20 cellular contexts compared by ENCODE assay signal in genomic region chr1:12078575-12078937, GRCh38. TPM values are rescaled to one million over a fixed set of nuclear protein-coding genes. Genes with fewer than 3 reads are reported as not detected.
DNase-seq lines count a peak whose midpoint lies in the region; ATAC-seq, FAIRE-seq and TF ChIP-seq lines count a peak whose summit lies in the region.
"Had no signal": no experiment of that assay in that cellular context is flagged by ENCODE, and none has a peak within 500 bp of the region (broad histone marks: within the 10 kb centered on the region; RNA-seq: fewer than 3 reads in every experiment).

No MANE protein-coding gene starts in this region.

- H3K4me3 ChIP-seq in CD4-positive, alpha-beta memory T cell (ENCODE audit: low read length in 2 of 2): peak overlapping the region in 1 of 2 donors; percentile 34
- H3K4me3 ChIP-seq in K562 (no peak overlapping the region), transverse colon (no peak overlapping the region)
- H3K4me3 ChIP-seq: GM23248, neural progenitor cell had no signal

- H3K9me3 ChIP-seq in CD4-positive, alpha-beta memory T cell (ENCODE audit: control insufficient read depth in 1 of 2, low read length in 2 of 2): no peaks in the 10 kb centered on the region
- H3K9me3 ChIP-seq in K562 (replicated peaks; ENCODE audit: control insufficient read depth, insufficient read depth, low read depth, low read length) (no peaks in the 10 kb centered on the region), transverse colon (no peaks in the 10 kb centered on the region)

- H3K36me3 Mint-ChIP-seq in CD4-positive, alpha-beta memory T cell: peaks cover 0 to 5% of the 10 kb centered on the region in 2 donors
- H3K36me3 Mint-ChIP-seq: neural progenitor cell had no signal

- H3K4me1 Mint-ChIP-seq in CD4-positive, alpha-beta memory T cell: peaks cover 18 to 35% (median 23%) of the 10 kb centered on the region in 4 donors

- H2AFZ ChIP-seq in K562 (ENCODE audit: low read depth, low read length): no peak overlapping the region

- in situ Hi-C loops in K562 (cut with MboI) (no loop called here), transverse colon (cut with MboI; ENCODE audit: low pct_ligation_motif_present in 1 of 4, low pct_unique_long_range_greater_than_20kb in 1 of 4, low sequenced_read_pairs in 3 of 4) (no loop called here)

- H3K9me1 ChIP-seq in K562 (ENCODE audit: control insufficient read depth, insufficient read depth, low read length): no peaks in the 10 kb centered on the region

- CTCF ChIA-PET in CD4-positive, alpha-beta memory T cell (lab: Charles Lee; ENCODE audit: partially characterized antibody): interaction anchor here (0.8 to 2.2 kb wide), 10 partner anchors 10 to 140 kb away, joined by 3 to 11 read pairs (median 4); partner anchors contain the start of gene MIIP
- CTCF ChIA-PET in K562 (lab: Yijun Ruan, JAX; ENCODE audit: low intra/inter-chr PET ratio): no interaction called here

- no peak overlapping the region for H3K27ac Mint-ChIP-seq in CD4-positive, alpha-beta memory T cell
- H3K27ac Mint-ChIP-seq: neural progenitor cell; stimulated activated naive CD8-positive, alpha-beta T cell treated with anti-CD3 and anti-CD28 coated beads, Interleukin-15, Interleukin-2, amounts not matched to agents 100 ng/mL and 50 ng/mL, for 24 hours had no signal

- ATAC-seq in GM21381 (IDR thresholded peaks at IDR 0.05; ENCODE audit: unreplicated experiment) (peak; percentile 18), HG03565 (IDR thresholded peaks at IDR 0.05; ENCODE audit: unreplicated experiment) (peak; percentile 26), K562 (no peak), GM19324 (IDR thresholded peaks at IDR 0.05; ENCODE audit: low FRiP score, unreplicated experiment) (no peak), GM18873 (IDR thresholded peaks at IDR 0.05; ENCODE audit: low FRiP score, unreplicated experiment) (no peak), GM18517 (IDR thresholded peaks at IDR 0.05; ENCODE audit: unreplicated experiment) (no peak)

- H3K4me3 Mint-ChIP-seq in CD4-positive, alpha-beta memory T cell: peak overlapping the region in 7 of 8 donors; percentile 31 to 71 (median 64)
- H3K4me3 Mint-ChIP-seq: mesothelial cell of epicardium; neural progenitor cell; stimulated activated naive CD8-positive, alpha-beta T cell treated with anti-CD3 and anti-CD28 coated beads, Interleukin-15, Interleukin-2, amounts not matched to agents 100 ng/mL and 50 ng/mL, for 24 hours had no signal

- no peak overlapping the region for H3K4me2 ChIP-seq in K562 (ENCODE audit: insufficient read depth, low read length)

- no peak for TF ChIP-seq CTCF in K562 (IDR thresholded peaks at IDR 0.05 in 2 of 3, conservative IDR thresholded peaks at IDR 0.05 in 1 of 3; ENCODE audit: insufficient read depth in 2 of 3, low read depth in 1 of 3, low read length in 3 of 3)
- TF ChIP-seq CTCF in transverse colon (IDR thresholded peaks at IDR 0.05): no peak

- peaks cover 0 to 14% (median 11%) of the 10 kb centered on the region in 8 donors for H3K9me3 Mint-ChIP-seq in CD4-positive, alpha-beta memory T cell

- H4K20me1 ChIP-seq in K562 (replicated peaks; ENCODE audit: control insufficient read depth, insufficient read depth, low read length): no peaks in the 10 kb centered on the region

- peak overlapping the region; percentile 23 for H3K27ac ChIP-seq in CD4-positive, alpha-beta memory T cell (ENCODE audit: low read depth, low read length)
- H3K27ac ChIP-seq in K562 (ENCODE audit: extremely low read depth, low read depth, low read length) (no peak overlapping the region), transverse colon (no peak overlapping the region)
- H3K27ac ChIP-seq: GM23248, neural progenitor cell had no signal

- TF ChIP-seq RAD21 in K562 (CRISPR knock-in tag; conservative IDR thresholded peaks at IDR 0.05 in 1 of 2, IDR thresholded peaks at IDR 0.05 in 1 of 2): no peak

- H3K9ac ChIP-seq in K562 (ENCODE audit: insufficient read depth in 1 of 2, low read depth in 2 of 2, low read length in 2 of 2): peak overlapping the region in 1 of 2 experiments; percentile 64; a peak in 1 of 4 replicates
- H3K9ac ChIP-seq: GM23248, neural progenitor cell had no signal

- no peak for FAIRE-seq in K562 (lab: Jason Lieb, UNC)

- peaks cover 9% of the 10 kb centered on the region; the same call in 1 of the 3 replicates for H3K79me2 ChIP-seq in K562 (ENCODE audit: control insufficient read depth, insufficient read depth, low read length)

- H3K4me1 ChIP-seq in CD4-positive, alpha-beta memory T cell (ENCODE audit: insufficient read depth, low read length): peaks cover 30% of the 10 kb centered on the region
- H3K4me1 ChIP-seq in K562 (replicated peaks in 1 of 2; ENCODE audit: control insufficient read depth in 2 of 2, insufficient read depth in 2 of 2, low read length in 2 of 2): peaks cover 50 to 53% of the 10 kb centered on the region in 2 experiments
- H3K4me1 ChIP-seq in transverse colon: peaks cover 0 to 3% (median 0%) of the 10 kb centered on the region in 4 donors
- H3K4me1 ChIP-seq: neural progenitor cell had no signal

- DNase-seq in CD4-positive, alpha-beta memory T cell: no peak
- no peak for DNase-seq in K562 (ENCODE audit: extremely low read depth in 1 of 4, low spot score in 3 of 4)
- no peak for DNase-seq in transverse colon
- DNase-seq: ACHN; activated T-cell treated with anti-CD3 and anti-CD28 coated beads, Interleukin-2, amount 50 U/mL, for 48 hours; GM23248; NCI-H2081; NCI-H510A treated with DMSO at 0.1 percent for 48 hours; T1000 had no signal

- BruUV-seq in K562 (replicated peaks; lab: Mats Ljungman, UMichigan): no TSS peak

- H3K36me3 ChIP-seq in CD4-positive, alpha-beta memory T cell (ENCODE audit: insufficient read depth, low read length): no peaks in the 10 kb centered on the region
- H3K36me3 ChIP-seq in K562 (ENCODE audit: control insufficient read depth, insufficient read depth, low read length): peaks cover 28% of the 10 kb centered on the region; the same call in 1 of the 3 replicates
- no peaks in the 10 kb centered on the region for H3K36me3 ChIP-seq in transverse colon
- H3K36me3 ChIP-seq: neural progenitor cell had no signal

- H3K27me3 Mint-ChIP-seq in CD4-positive, alpha-beta memory T cell: peaks cover 0 to 11% of the 10 kb centered on the region in 2 donors

- POLR2A ChIA-PET in CD4-positive, alpha-beta memory T cell (lab: Charles Lee; ENCODE audit: partially characterized antibody): interaction anchor here (0.8 to 3.0 kb wide), 3 partner anchors 10 to 168 kb away, joined by 3 to 19 read pairs (median 4); no protein-coding TSS in a partner anchor
- POLR2A ChIA-PET in K562 (lab: Yijun Ruan, JAX): interaction anchor here (0.6 to 8.1 kb wide), 7 partner anchors 10 to 1267 kb away, joined by 3 to 73 read pairs (median 6); partner anchors contain the start of gene MIIP

- intact Hi-C loops in CD4-positive, alpha-beta memory T cell (cut with micrococcal nuclease): loop anchor here (2.0 kb wide), 1 partner anchor 240 kb away; no protein-coding TSS in a partner anchor
- intact Hi-C loops in K562 (cut with micrococcal nuclease) (loop anchor here (2.0 to 5.0 kb wide), 3 partner anchors 41 to 170 kb away; partner anchors contain the start of gene MIIP), transverse colon (cut with DNase I; ENCODE audit: low total_unique reads) (no loop called here)

- no peaks in the 10 kb centered on the region for H3K27me3 ChIP-seq in CD4-positive, alpha-beta memory T cell (ENCODE audit: insufficient read depth, low read length)
- H3K27me3 ChIP-seq in K562 (ENCODE audit: control insufficient read depth in 2 of 2, insufficient read depth in 2 of 2, low read length in 2 of 2): no peaks in the 10 kb centered on the region
- H3K27me3 ChIP-seq in transverse colon: peaks cover 8% of the 10 kb centered on the region
- H3K27me3 ChIP-seq: neural progenitor cell had no signal

- 79% methylated on average over 7 of the region's 7 CpGs for WGBS in K562 (ENCODE audit: insufficient coverage, low coverage, missing lambda C conversion rate)
- 68% methylated on average over 7 of the region's 7 CpGs; no CpG with 5 or more reads in 1 of the 2 donors for WGBS in transverse colon (ENCODE audit: low coverage in 1 of 2), 2 donors

- TF ChIP-seq POLR2A in K562 (conservative IDR thresholded peaks at IDR 0.05): no peak
- TF ChIP-seq POLR2A in transverse colon (IDR thresholded peaks at IDR 0.05): no peak

- TF ChIP-seq EP300 in K562 (IDR thresholded peaks at IDR 0.05; ENCODE audit: low read length): no peak
- no peak for TF ChIP-seq EP300 in transverse colon (IDR thresholded peaks at IDR 0.05; ENCODE audit: low read depth)

RNA-seq across cellular contexts. Expression of gene TNFRSF8, which starts 15.5 kb away (rescaled TPM):
- not detected for total RNA-seq in CD4-positive, alpha-beta memory T cell
- not detected for polyA plus RNA-seq in CD4-positive, alpha-beta memory T cell
- 14.4 and 37.6 TPM in 2 replicates for total RNA-seq in K562 (2011; cell fraction: chromatin; rRNA removed; ENCODE audit: low replicate concordance)
- 36.7 and 39.3 TPM in 2 replicates for total RNA-seq in K562 (2011; cell fraction: nucleolus; rRNA removed)
- 23.4 and 24.7 TPM in 2 replicates for total RNA-seq in K562 (2011; cell fraction: nucleoplasm; rRNA removed)
- 22.2 and 27.1 TPM in 2 replicates for total RNA-seq in K562 (2014; rRNA removed)
- total RNA-seq in K562 (2014; rRNA removed; fragmentation: Illumina TruSeq; extraction: Trizol): 5.9 and 8.7 TPM in 2 replicates
- total RNA-seq in K562 (2015; rRNA removed; fragmentation: Illumina TruSeq; extraction: Trizol): 17.1 and 18.9 TPM in 2 replicates
- 38.4 and 40.2 TPM in 2 replicates for total RNA-seq in K562 (2021)
- 5.6 and 12.0 TPM in 2 replicates for polyA plus RNA-seq in K562 (2011; rRNA removed)
- polyA plus RNA-seq in K562 (2011; cell fraction: cytosol; rRNA removed): 10.7 and 17.1 TPM in 2 replicates
- 8.7 and 10.8 TPM in 2 replicates for polyA plus RNA-seq in K562 (2011; cell fraction: nucleus; rRNA removed)
- polyA plus RNA-seq in K562 (2012): 23.2 and 39.4 TPM in 2 replicates
- polyA plus RNA-seq in K562 (2014; fragmentation: Illumina TruSeq; extraction: Trizol): 22.4 and 24.4 TPM in 2 replicates
- polyA plus RNA-seq in K562 (2014; fragmentation: Nextera tagmentation; extraction: Ambion mirVana): 1 to 10 TPM; 3.5 to 3.7 TPM
- 18.2 and 19.9 TPM in 2 replicates for polyA plus RNA-seq in K562 (2014; rRNA removed)
- 6.5 and 7.8 TPM in 2 replicates for polyA minus RNA-seq in K562 (2011; rRNA and poly(A)+ RNA removed)
- 14.6 and 16.9 TPM in 2 replicates for polyA minus RNA-seq in K562 (2011; cell fraction: cytosol; rRNA and poly(A)+ RNA removed)
- 5.3 and 7.6 TPM in 2 replicates for polyA minus RNA-seq in K562 (2011; cell fraction: nucleus; rRNA and poly(A)+ RNA removed)
- total RNA-seq in transverse colon: under 1 TPM in 1 of 4 donors, not detected in 3; 0.16 TPM
- total RNA-seq: GM23248, renal cortical epithelial cell, SK-MEL-5 had no signal
- polyA plus RNA-seq: CD8-positive, alpha-beta memory T cell had no signal

RNA-seq across cellular contexts. Expression of gene MIIP, which starts 59.3 kb away (rescaled TPM):
- 10 to 100 TPM; 34.7 to 35.6 TPM for total RNA-seq in CD4-positive, alpha-beta memory T cell
- polyA plus RNA-seq in CD4-positive, alpha-beta memory T cell: 10 to 100 TPM; 26.4 to 27.0 TPM
- 73.6 and 259 TPM in 2 replicates for total RNA-seq in K562 (2011; cell fraction: chromatin; rRNA removed; ENCODE audit: low replicate concordance)
- 259 and 285 TPM in 2 replicates for total RNA-seq in K562 (2011; cell fraction: nucleolus; rRNA removed)
- total RNA-seq in K562 (2011; cell fraction: nucleoplasm; rRNA removed): 145 and 161 TPM in 2 replicates
- total RNA-seq in K562 (2014; rRNA removed) (117 and 131 TPM in 2 replicates), K562 (2014; rRNA removed; fragmentation: Illumina TruSeq; extraction: Trizol) (11.8 and 17.2 TPM in 2 replicates), K562 (2015; rRNA removed; fragmentation: Illumina TruSeq; extraction: Trizol) (50.7 and 55.6 TPM in 2 replicates), K562 (2021) (92.8 and 102 TPM in 2 replicates), transverse colon (10 to 100 TPM; 24.4 to 33.6 (median 27.7) TPM)
- polyA plus RNA-seq in K562 (2011; rRNA removed) (48.3 and 113 TPM in 2 replicates), K562 (2014; fragmentation: Illumina TruSeq; extraction: Trizol) (30.8 and 57.5 TPM in 2 replicates), K562 (2014; fragmentation: Nextera tagmentation; extraction: Ambion mirVana) (1 to 10 TPM; 2.5 to 5.1 TPM), K562 (2014; rRNA removed) (105 and 108 TPM in 2 replicates)
- 79.2 and 124 TPM in 2 replicates for polyA plus RNA-seq in K562 (2011; cell fraction: cytosol; rRNA removed)
- polyA plus RNA-seq in K562 (2011; cell fraction: nucleus; rRNA removed): 514 and 538 TPM in 2 replicates
- polyA plus RNA-seq in K562 (2012): 79.3 and 134 TPM in 2 replicates
- 15.8 and 16.2 TPM in 2 replicates for polyA minus RNA-seq in K562 (2011; rRNA and poly(A)+ RNA removed)
- 26.3 and 43.2 TPM in 2 replicates for polyA minus RNA-seq in K562 (2011; cell fraction: cytosol; rRNA and poly(A)+ RNA removed)
- polyA minus RNA-seq in K562 (2011; cell fraction: nucleus; rRNA and poly(A)+ RNA removed): 54.1 and 78.2 TPM in 2 replicates

Comparison
In these comparisons a context has a peak if more than half of its experiments do, and no peak if none do; other contexts are left out.
1. ATAC-seq: peak in GM21381 (single experiment) and HG03565 (single experiment); none in K562 (single experiment), GM19324 (single experiment), GM18873 (single experiment) and GM18517 (single experiment).
2. RNA of gene TNFRSF8, which starts 15.5 kb away (total RNA-seq): 5.9 to 40.2 TPM in K562; not detected in CD4-positive, alpha-beta memory T cell and 0.16 TPM in transverse colon; every median in the first group is over 4 times any median in the second.